ENCODE assay signal across 8 cellular contexts in genomic region chr15:51829360-51830278, GRCh38. TPM values are rescaled to one million over a fixed set of nuclear protein-coding genes. Genes with fewer than 3 reads are reported as not detected.
A peak's percentile ranks its signal among the peaks of the same experiment; 100 is the strongest.
DNase-seq lines count a peak whose midpoint lies in the region; ATAC-seq and TF ChIP-seq lines count a peak whose summit lies in the region.

Gene TMOD3 (plus strand): TSS chr15:51829653. CDS start chr15:51862885, 33,232 bp downstream.

- peak within 1 kb of the TSS; percentile 93 for H3K4me3 Mint-ChIP-seq in activated T-helper 2 cell treated with anti-CD3 and anti-CD28 coated beads, Interferon-gamma antibody, Interleukin-2, Interleukin-4, amounts not matched to agents 10 μg/mL and 5 μg/mL and 100 μg/mL, durations not matched to agents 14 hours and 24 hours and 36 hours (ENCODE audit: low read depth)
- H3K4me3 Mint-ChIP-seq in naive thymus-derived CD8-positive, alpha-beta T cell, result peak within 1 kb of the TSS; percentile 93 to 99 (median 97)
- peak within 1 kb of the TSS; percentile 95 to 97 for H3K4me3 Mint-ChIP-seq in stimulated activated naive B cell treated with anti-CD40 and anti-IgM and Interleukin-4, amounts not matched to agents 10 μg/mL and 1 μg/mL and 100 μg/mL, for 72 hours

- no peak for TF ChIP-seq CTCF in fibroblast of mammary gland (conservative IDR thresholded peaks at IDR 0.05; ENCODE audit: control insufficient read depth, insufficient read depth, low read depth, low read length)

- H3K4me3 ChIP-seq in fibroblast of mammary gland (ENCODE audit: control insufficient read depth, low read depth, low read length), result peak within 1 kb of the TSS; percentile 91

- intact Hi-C loops in activated T-helper 2 cell treated with anti-CD3 and anti-CD28 coated beads, Interferon-gamma antibody, Interleukin-2, Interleukin-4, amounts not matched to agents 10 μg/mL and 5 μg/mL and 100 μg/mL, durations not matched to agents 14 hours and 24 hours and 36 hours (cut with micrococcal nuclease), result loop anchor here (1.0 to 10.0 kb wide), 3 partner anchors 33 to 155 kb away; partner anchors contain the start of gene LYSMD2

- H3K4me1 Mint-ChIP-seq in activated T-helper 2 cell treated with anti-CD3 and anti-CD28 coated beads, Interferon-gamma antibody, Interleukin-2, Interleukin-4, amounts not matched to agents 10 μg/mL and 5 μg/mL and 100 μg/mL, durations not matched to agents 14 hours and 24 hours and 36 hours (ENCODE audit: low read depth), result peaks cover 37% of the 10 kb centered on the region
- H3K4me1 Mint-ChIP-seq in naive thymus-derived CD8-positive, alpha-beta T cell, result peaks cover 18 to 49% (median 44%) of the 10 kb centered on the region in 4 donors
- H3K4me1 Mint-ChIP-seq in stimulated activated naive B cell treated with anti-CD40 and anti-IgM and Interleukin-4, amounts not matched to agents 10 μg/mL and 1 μg/mL and 100 μg/mL, for 72 hours, result peaks cover 10 to 38% of the 10 kb centered on the region in 2 donors

- POLR2A ChIA-PET in naive thymus-derived CD8-positive, alpha-beta T cell (lab: Charles Lee), result interaction anchor here (0.6 to 1.2 kb wide), 3 partner anchors 9 to 100 kb away, joined by 3 to 5 read pairs (median 4); no protein-coding TSS in a partner anchor

- no peaks in the 10 kb centered on the region for H3K9me3 Mint-ChIP-seq in activated T-helper 2 cell treated with anti-CD3 and anti-CD28 coated beads, Interferon-gamma antibody, Interleukin-2, Interleukin-4, amounts not matched to agents 10 μg/mL and 5 μg/mL and 100 μg/mL, durations not matched to agents 14 hours and 24 hours and 36 hours
- H3K9me3 Mint-ChIP-seq in naive thymus-derived CD8-positive, alpha-beta T cell, result no peaks in the 10 kb centered on the region
- H3K9me3 Mint-ChIP-seq in stimulated activated naive B cell treated with anti-CD40 and anti-IgM and Interleukin-4, amounts not matched to agents 10 μg/mL and 1 μg/mL and 100 μg/mL, for 72 hours, result no peaks in the 10 kb centered on the region

- peak within 1 kb of the TSS; percentile 94 for H3K27ac Mint-ChIP-seq in activated T-helper 2 cell treated with anti-CD3 and anti-CD28 coated beads, Interferon-gamma antibody, Interleukin-2, Interleukin-4, amounts not matched to agents 10 μg/mL and 5 μg/mL and 100 μg/mL, durations not matched to agents 14 hours and 24 hours and 36 hours
- peak within 1 kb of the TSS; percentile 63 to 97 (median 94) for H3K27ac Mint-ChIP-seq in naive thymus-derived CD8-positive, alpha-beta T cell
- H3K27ac Mint-ChIP-seq in stimulated activated naive B cell treated with anti-CD40 and anti-IgM and Interleukin-4, amounts not matched to agents 10 μg/mL and 1 μg/mL and 100 μg/mL, for 72 hours, result peak within 1 kb of the TSS; percentile 96

- DNase-seq in DMS79 (lab: John Stamatoyannopoulos, UW) (peak; percentile 35), KBM-7 (peak; percentile 89), RPMI8226 (peak; percentile 96), fibroblast of mammary gland (ENCODE audit: low read depth) (peak; percentile 79)
- peak; percentile 86 for DNase-seq in activated T-helper 2 cell treated with anti-CD3 and anti-CD28 coated beads, Interferon-gamma antibody, Interleukin-2, Interleukin-4, amounts not matched to agents 10 μg/mL and 5 μg/mL and 100 μg/mL, durations not matched to agents 14 hours and 24 hours and 36 hours (ENCODE audit: low spot score)
- peak; percentile 77 to 94 (median 87) for DNase-seq in naive thymus-derived CD8-positive, alpha-beta T cell
- peak; percentile 88 for DNase-seq in stimulated activated naive B cell treated with anti-CD40 and anti-IgM and Interleukin-4, amounts not matched to agents 10 μg/mL and 1 μg/mL and 100 μg/mL, for 72 hours

- in situ Hi-C loops in KBM-7 (cut with MboI; ENCODE audit: low pct_unique_long_range_greater_than_20kb, low sequenced_read_pairs), result no loop called here

- peak; percentile 84 for ATAC-seq in GM21723 (IDR thresholded peaks at IDR 0.05; ENCODE audit: unreplicated experiment)
- ATAC-seq in naive thymus-derived CD8-positive, alpha-beta T cell, result peak; percentile 85 to 87
- ATAC-seq in stimulated activated naive B cell treated with anti-CD40 and anti-IgM and Interleukin-4, amounts not matched to agents 10 μg/mL and 1 μg/mL and 100 μg/mL, for 72 hours (replicated peaks), result peak; percentile 94 to 95

- H3K27me3 Mint-ChIP-seq in activated T-helper 2 cell treated with anti-CD3 and anti-CD28 coated beads, Interferon-gamma antibody, Interleukin-2, Interleukin-4, amounts not matched to agents 10 μg/mL and 5 μg/mL and 100 μg/mL, durations not matched to agents 14 hours and 24 hours and 36 hours (ENCODE audit: low read depth), result peaks cover 17% of the 10 kb centered on the region
- H3K27me3 Mint-ChIP-seq in naive thymus-derived CD8-positive, alpha-beta T cell, result no peaks in the 10 kb centered on the region
- no peaks in the 10 kb centered on the region for H3K27me3 Mint-ChIP-seq in stimulated activated naive B cell treated with anti-CD40 and anti-IgM and Interleukin-4, amounts not matched to agents 10 μg/mL and 1 μg/mL and 100 μg/mL, for 72 hours

- H3K36me3 Mint-ChIP-seq in activated T-helper 2 cell treated with anti-CD3 and anti-CD28 coated beads, Interferon-gamma antibody, Interleukin-2, Interleukin-4, amounts not matched to agents 10 μg/mL and 5 μg/mL and 100 μg/mL, durations not matched to agents 14 hours and 24 hours and 36 hours (ENCODE audit: low read depth), result peaks cover 17% of the 10 kb centered on the region
- H3K36me3 Mint-ChIP-seq in naive thymus-derived CD8-positive, alpha-beta T cell, result no peaks in the 10 kb centered on the region
- H3K36me3 Mint-ChIP-seq in stimulated activated naive B cell treated with anti-CD40 and anti-IgM and Interleukin-4, amounts not matched to agents 10 μg/mL and 1 μg/mL and 100 μg/mL, for 72 hours, result peaks cover 3 to 8% of the 10 kb centered on the region in 2 donors

RNA-seq across cellular contexts. Expression of gene TMOD3, which starts in this region (rescaled TPM):
- 64.3 and 66.0 TPM in 2 replicates for total RNA-seq in activated T-helper 2 cell treated with anti-CD3 and anti-CD28 coated beads, Interferon-gamma antibody, Interleukin-2, Interleukin-4, amounts not matched to agents 10 μg/mL and 5 μg/mL and 100 μg/mL, durations not matched to agents 14 hours and 24 hours and 36 hours
- total RNA-seq in naive thymus-derived CD8-positive, alpha-beta T cell, result 10 to 100 TPM; 52.5 to 56.7 TPM
- 10 to 100 TPM; 27.6 to 32.6 (median 28.0) TPM for polyA plus RNA-seq in naive thymus-derived CD8-positive, alpha-beta T cell

Comparison
In these comparisons a context has a peak if more than half of its experiments do, and no peak if none do; other contexts are left out.
1. Peak in every context shown above with its lines: DNase-seq, ATAC-seq and H3K4me3 ChIP-seq.
2. DNase-seq: peak in every context shown above with its lines; median percentile 96 in RPMI8226; 89 in KBM-7; 88 in stimulated activated naive B cell treated with anti-CD40 and anti-IgM and Interleukin-4, amounts not matched to agents 10 μg/mL and 1 μg/mL and 100 μg/mL, for 72 hours; 87 in naive thymus-derived CD8-positive, alpha-beta T cell; 86 in activated T-helper 2 cell treated with anti-CD3 and anti-CD28 coated beads, Interferon-gamma antibody, Interleukin-2, Interleukin-4, amounts not matched to agents 10 μg/mL and 5 μg/mL and 100 μg/mL, durations not matched to agents 14 hours and 24 hours and 36 hours; 79 in fibroblast of mammary gland; 35 in DMS79.